Comparison of ENCODE assay signal across 25 cellular contexts in genomic region chr14:32495435-32495734, GRCh38.
DNase-seq lines count a peak whose midpoint lies in the region; ATAC-seq, FAIRE-seq and TF ChIP-seq lines count a peak whose summit lies in the region.
"Had no signal": no experiment of that assay in that cellular context is flagged by ENCODE, and none has a peak within 500 bp of the region (broad histone marks: within the 10 kb centered on the region; RNA-seq: fewer than 3 reads in every experiment).

No MANE protein-coding gene starts in this region.

- H3K36me3 ChIP-seq in BJ (ENCODE audit: control insufficient read depth, insufficient read depth, low read length) (no peaks in the 10 kb centered on the region), astrocyte (ENCODE audit: insufficient read depth, low read length) (no peaks in the 10 kb centered on the region), gastrocnemius medialis (no peaks in the 10 kb centered on the region)
- H3K36me3 ChIP-seq: left lung, Peyer's patch, stomach had no signal

- no peak overlapping the region for H3T11ph ChIP-seq in H9 (ENCODE audit: low read length)

- intact Hi-C loops in right cardiac atrium (cut with DNase I): no loop called here
- intact Hi-C loops in gastrocnemius medialis (cut with DNase I; ENCODE audit: low total_unique reads): loop anchor here (1.0 kb wide), 1 partner anchor 12 kb away; no protein-coding TSS in a partner anchor

- no peaks in the 10 kb centered on the region for H3K36me3 Mint-ChIP-seq in astrocyte (ENCODE audit: low read depth, unreplicated experiment)
- H3K36me3 Mint-ChIP-seq in H9 (ENCODE audit: insufficient read depth in 1 of 3, low read depth in 3 of 3): no peaks in the 10 kb centered on the region
- H3K36me3 Mint-ChIP-seq: activated CD8-positive, alpha-beta memory T cell treated with anti-CD3 and anti-CD28 coated beads, Interleukin-2, amount 10 ng/mL, durations not matched to agents 7 days and 5 days; activated naive CD8-positive, alpha-beta T cell treated with anti-CD3 and anti-CD28 coated beads for 36 hours had no signal

- H4K20me1 ChIP-seq in astrocyte (ENCODE audit: insufficient read depth, low read length) (no peaks in the 10 kb centered on the region), H9 (ENCODE audit: control insufficient read depth, insufficient read depth, insufficient read length) (no peaks in the 10 kb centered on the region)

- H3K14ac ChIP-seq in H9 (ENCODE audit: insufficient read depth, low read length): no peak overlapping the region

- no peak overlapping the region for H3K4ac ChIP-seq in H9 (ENCODE audit: low read depth, low read length)

- POLR2A ChIA-PET in BJ (lab: Charles Lee): interaction anchor here (1.1 kb wide), 1 partner anchor 30 kb away, joined by 3 read pairs; no protein-coding TSS in a partner anchor

- no peak overlapping the region for H4K91ac ChIP-seq in H9 (ENCODE audit: insufficient read length, low read depth, low read length)

- no peak overlapping the region for H3K56ac ChIP-seq in H9 (ENCODE audit: insufficient read length, low read depth, low read length)

- no peak overlapping the region for H2BK5ac ChIP-seq in H9 (ENCODE audit: insufficient read length, low read length)

- H3K9ac ChIP-seq in astrocyte (ENCODE audit: low read length): no peak overlapping the region
- no peak overlapping the region for H3K9ac ChIP-seq in H9 (ENCODE audit: extremely low read depth, insufficient read length, low read length)

- no peak overlapping the region for H4K8ac ChIP-seq in H9 (replicated peaks; ENCODE audit: insufficient read length, low read depth, low read length)

- H3K4me1 Mint-ChIP-seq in astrocyte (ENCODE audit: low read depth, unreplicated experiment) (peaks cover 15% of the 10 kb centered on the region), H9 (no peaks in the 10 kb centered on the region)
- H3K4me1 Mint-ChIP-seq: activated CD8-positive, alpha-beta memory T cell treated with anti-CD3 and anti-CD28 coated beads, Interleukin-2, amount 10 ng/mL, durations not matched to agents 7 days and 5 days; activated naive CD8-positive, alpha-beta T cell treated with anti-CD3 and anti-CD28 coated beads for 36 hours; activated T-helper 17 cell treated with anti-CD3 and anti-CD28 coated beads, Interleukin-2, amount 50 U/mL, for 72 hours had no signal

- H3K4me3 Mint-ChIP-seq in astrocyte (ENCODE audit: unreplicated experiment) (no peak overlapping the region), H9 (no peak overlapping the region)
- H3K4me3 Mint-ChIP-seq: activated CD8-positive, alpha-beta memory T cell treated with anti-CD3 and anti-CD28 coated beads, Interleukin-2, amount 10 ng/mL, durations not matched to agents 7 days and 5 days; activated naive CD8-positive, alpha-beta T cell treated with anti-CD3 and anti-CD28 coated beads for 36 hours; activated T-helper 17 cell treated with anti-CD3 and anti-CD28 coated beads, Interleukin-2, amount 50 U/mL, for 72 hours had no signal

- H3K4me3 ChIP-seq in BJ (ENCODE audit: low read depth, low read length) (peak overlapping the region; percentile 26), astrocyte (ENCODE audit: insufficient read depth, low read depth, low read length) (no peak overlapping the region), right cardiac atrium (ENCODE audit: low read length) (peak overlapping the region; percentile 84), gastrocnemius medialis (peak overlapping the region; percentile 34 to 63 (median 52))
- H3K4me3 ChIP-seq: K562, left lung, Peyer's patch, skin epidermis had no signal

- no peak overlapping the region for H3K27ac ChIP-seq in astrocyte (ENCODE audit: low read depth, low read length)
- H3K27ac ChIP-seq in right cardiac atrium (ENCODE audit: low read length): peak overlapping the region; percentile 95
- H3K27ac ChIP-seq in gastrocnemius medialis: peak overlapping the region; percentile 88 to 94 (median 93)
- no peak overlapping the region for H3K27ac ChIP-seq in H9 (ENCODE audit: insufficient read length, low read depth, low read length)
- H3K27ac ChIP-seq: C4-2B, left lung, skin epidermis had no signal

- H3K4me1 ChIP-seq in astrocyte (ENCODE audit: insufficient read depth, low read length) (no peaks in the 10 kb centered on the region), right cardiac atrium (ENCODE audit: control insufficient read depth, insufficient read depth, low read length) (no peaks in the 10 kb centered on the region), gastrocnemius medialis (peaks cover 74 to 76% of the 10 kb centered on the region in 2 donors), H9 (ENCODE audit: insufficient read depth, low read length) (no peaks in the 10 kb centered on the region)
- H3K4me1 ChIP-seq: left lung, Peyer's patch had no signal

- no peak for DNase-seq in BJ (ENCODE audit: low read depth)
- no peak for DNase-seq in astrocyte (ENCODE audit: low read depth)
- DNase-seq in right cardiac atrium: no peak
- no peak for DNase-seq in gastrocnemius medialis
- DNase-seq in SW480 (ENCODE audit: low spot score): no peak
- DNase-seq in H9: no peak
- DNase-seq: activated CD4-positive, alpha-beta T cell treated with anti-CD3 and anti-CD28 coated beads for 1 hour; activated CD8-positive, alpha-beta memory T cell treated with anti-CD3 and anti-CD28 coated beads, Interleukin-2, amount 10 ng/mL, durations not matched to agents 7 days and 5 days; activated naive CD8-positive, alpha-beta T cell treated with anti-CD3 and anti-CD28 coated beads for 36 hours; dermis blood vessel endothelial cell; H7; left lung; NCI-H187 treated with DMSO at 0.1 percent for 48 hours; NCI-H2227 treated with DMSO at 0.1 percent for 48 hours; Peyer's patch; stimulated activated CD4-positive, alpha-beta T cell treated with anti-CD3 and anti-CD28 coated beads, Interleukin-4, amount 100 ng/mL, for 24 hours; stomach; T1000 had no signal

- ATAC-seq in right cardiac atrium (peak in 1 of 2 donors; percentile 31), gastrocnemius medialis (peak; percentile 43 to 54), HG03025 (IDR thresholded peaks at IDR 0.05; ENCODE audit: low FRiP score, unreplicated experiment) (no peak), GM21737 (IDR thresholded peaks at IDR 0.05; ENCODE audit: unreplicated experiment) (no peak)
- ATAC-seq: activated CD8-positive, alpha-beta memory T cell treated with anti-CD3 and anti-CD28 coated beads, Interleukin-2, amount 10 ng/mL, durations not matched to agents 7 days and 5 days; activated T-helper 17 cell treated with anti-CD3 and anti-CD28 coated beads, Interleukin-2, amount 50 U/mL, for 72 hours; K562; left lung had no signal

- H2BK15ac ChIP-seq in H9 (ENCODE audit: low read depth, low read length): no peak overlapping the region

- no peaks in the 10 kb centered on the region for H3K9me3 ChIP-seq in astrocyte (ENCODE audit: insufficient read depth, low read depth, low read length)
- no peaks in the 10 kb centered on the region for H3K9me3 ChIP-seq in right cardiac atrium (ENCODE audit: control insufficient read depth, low read length)
- no peaks in the 10 kb centered on the region for H3K9me3 ChIP-seq in gastrocnemius medialis
- H3K9me3 ChIP-seq in H9 (ENCODE audit: control insufficient read depth, low read depth, low read length): no peaks in the 10 kb centered on the region
- H3K9me3 ChIP-seq: left lung, Peyer's patch, stomach had no signal

- H2AFZ ChIP-seq in astrocyte (ENCODE audit: low read depth, low read length): no peak overlapping the region
- no peak overlapping the region for H2AFZ ChIP-seq in H9 (ENCODE audit: low read length)

- H3K27me3 Mint-ChIP-seq in astrocyte (ENCODE audit: low read depth, unreplicated experiment): no peaks in the 10 kb centered on the region
- H3K27me3 Mint-ChIP-seq in H9 (ENCODE audit: low read depth): no peaks in the 10 kb centered on the region; the same call in 1 of the 2 replicates
- H3K27me3 Mint-ChIP-seq: activated CD8-positive, alpha-beta memory T cell treated with anti-CD3 and anti-CD28 coated beads, Interleukin-2, amount 10 ng/mL, durations not matched to agents 7 days and 5 days; activated naive CD8-positive, alpha-beta T cell treated with anti-CD3 and anti-CD28 coated beads for 36 hours had no signal

- no peak overlapping the region for H4K5ac ChIP-seq in H9 (ENCODE audit: insufficient read length, low read depth, low read length)

- no peak overlapping the region for H3K4me2 ChIP-seq in astrocyte (ENCODE audit: low read length)
- no peak overlapping the region for H3K4me2 ChIP-seq in H9 (ENCODE audit: insufficient read depth, insufficient read length, low read length)

- in situ Hi-C loops in gastrocnemius medialis (cut with MboI; ENCODE audit: low sequenced_read_pairs in 4 of 4): no loop called here

- H2BK20ac ChIP-seq in H9 (ENCODE audit: low read depth, low read length, poor library complexity, severe bottlenecking): no peak overlapping the region

- H2AK5ac ChIP-seq in H9 (ENCODE audit: insufficient read length, low read length): no peak overlapping the region

- no peaks in the 10 kb centered on the region for H3K9me3 Mint-ChIP-seq in astrocyte (ENCODE audit: unreplicated experiment)
- no peaks in the 10 kb centered on the region for H3K9me3 Mint-ChIP-seq in H9
- H3K9me3 Mint-ChIP-seq: activated naive CD8-positive, alpha-beta T cell treated with anti-CD3 and anti-CD28 coated beads for 36 hours; activated T-helper 17 cell treated with anti-CD3 and anti-CD28 coated beads, Interleukin-2, amount 50 U/mL, for 72 hours had no signal

- H3K27me3 ChIP-seq in BJ (ENCODE audit: control insufficient read depth, insufficient read depth, low read length) (no peaks in the 10 kb centered on the region), astrocyte (ENCODE audit: insufficient read depth, low read length) (no peaks in the 10 kb centered on the region), right cardiac atrium (ENCODE audit: control insufficient read depth, insufficient read depth) (no peaks in the 10 kb centered on the region), gastrocnemius medialis (no peaks in the 10 kb centered on the region), H9 (ENCODE audit: insufficient read depth, low read length) (no peaks in the 10 kb centered on the region)
- H3K27me3 ChIP-seq: left lung, Peyer's patch, stomach had no signal

- CTCF ChIA-PET in BJ (lab: Yijun Ruan, JAX): interaction anchor here (1.2 to 1.6 kb wide), 3 partner anchors 19 to 241 kb away, joined by 3 to 5 read pairs (median 5); no protein-coding TSS in a partner anchor

- TF ChIP-seq CTCF in BJ (IDR thresholded peaks at IDR 0.05; ENCODE audit: insufficient read depth, low read depth, low read length): no peak
- no peak for TF ChIP-seq CTCF in astrocyte (IDR thresholded peaks at IDR 0.05; ENCODE audit: insufficient read depth, low read depth, low read length)
- TF ChIP-seq CTCF in gastrocnemius medialis (IDR thresholded peaks at IDR 0.05 in 4 of 5, conservative IDR thresholded peaks at IDR 0.05 in 1 of 5): no peak
- TF ChIP-seq CTCF in H9 (conservative IDR thresholded peaks at IDR 0.05): no peak

- H3K27ac Mint-ChIP-seq in astrocyte (ENCODE audit: unreplicated experiment) (no peak overlapping the region), H9 (no peak overlapping the region; a peak in 1 of 7 replicates)
- H3K27ac Mint-ChIP-seq: activated CD8-positive, alpha-beta memory T cell treated with anti-CD3 and anti-CD28 coated beads, Interleukin-2, amount 10 ng/mL, durations not matched to agents 7 days and 5 days; activated naive CD8-positive, alpha-beta T cell treated with anti-CD3 and anti-CD28 coated beads for 36 hours; activated T-helper 17 cell treated with anti-CD3 and anti-CD28 coated beads, Interleukin-2, amount 50 U/mL, for 72 hours had no signal

- peak; percentile 23 for FAIRE-seq in astrocyte (lab: Jason Lieb, UNC)
- FAIRE-seq: frontal cortex, K562 had no signal

- H3K23me2 ChIP-seq in H9 (ENCODE audit: insufficient read length, low read depth, low read length, poor library complexity, severe bottlenecking): no peaks in the 10 kb centered on the region

- no peak overlapping the region for H3K18ac ChIP-seq in H9 (ENCODE audit: insufficient read length, low read depth, low read length)

- no peak overlapping the region for H2BK12ac ChIP-seq in H9 (ENCODE audit: insufficient read length, low read depth, low read length)

- H3K79me1 ChIP-seq in H9 (ENCODE audit: insufficient read depth, low read depth, low read length, poor library complexity, severe bottlenecking): no peaks in the 10 kb centered on the region

- H3K79me2 ChIP-seq in astrocyte (ENCODE audit: insufficient read depth, low read length) (no peaks in the 10 kb centered on the region), H9 (ENCODE audit: insufficient read depth, low read length) (no peaks in the 10 kb centered on the region)

- no peak overlapping the region for H2BK120ac ChIP-seq in H9 (ENCODE audit: low read depth, low read length, poor library complexity, severe bottlenecking)

- H3K23ac ChIP-seq in H9 (ENCODE audit: insufficient read length, low read depth, low read length): no peak overlapping the region

- TF ChIP-seq POLR2A in gastrocnemius medialis (IDR thresholded peaks at IDR 0.05): no peak

- WGBS in right cardiac atrium: 59% methylated on average over 6 of the region's 6 CpGs
- no CpG with 5 or more reads among the region's 6 CpGs for WGBS in H9 (ENCODE audit: extremely low coverage, insufficient read length, low lambda C conversion rate)

Comparison
In these comparisons a context has a peak if more than half of its experiments do, and no peak if none do; other contexts are left out.
1. H3K27ac ChIP-seq: peak in right cardiac atrium (single experiment) and gastrocnemius medialis (4 of 4); none in astrocyte (single experiment) and H9 (single experiment).
2. ATAC-seq: peak in gastrocnemius medialis (2 of 2); none in HG03025 (single experiment) and GM21737 (single experiment).